9 cellular contexts compared by ENCODE assay signal in the genomic region with DNA sequence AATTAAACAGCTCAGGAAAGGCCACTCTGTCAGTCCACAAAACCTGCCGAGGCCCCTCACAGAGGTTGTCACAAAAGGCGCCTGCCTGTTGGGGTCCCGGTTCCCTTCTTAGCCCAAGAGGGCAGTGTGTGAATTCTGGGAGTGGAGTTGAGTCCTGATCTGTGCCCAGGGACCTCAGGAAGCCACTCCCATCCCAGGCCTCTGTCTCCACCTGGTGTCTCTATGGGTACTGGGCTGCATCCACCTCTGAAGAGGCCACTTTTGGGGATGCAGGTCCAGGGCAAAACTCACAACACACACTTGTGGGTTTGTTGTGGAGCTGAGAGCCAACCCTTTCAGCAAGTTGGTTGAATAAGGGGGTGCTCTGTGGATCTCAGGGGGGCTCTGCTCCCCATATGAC.
A peak's percentile ranks its signal among the peaks of the same experiment; 100 is the strongest.
DNase-seq lines count a peak whose midpoint lies in the region; ATAC-seq, FAIRE-seq and TF ChIP-seq lines count a peak whose summit lies in the region.
"Had no signal": no experiment of that assay in that cellular context is flagged by ENCODE, and none has a peak within 500 bp of the region (broad histone marks: within the 10 kb centered on the region; RNA-seq: fewer than 3 reads in every experiment).

No MANE protein-coding gene starts in this region.

- H3K4me3 ChIP-seq in H7 (ENCODE audit: insufficient read depth, low read depth, low read length) (no peak overlapping the region), GM12878 (no peak overlapping the region)

- H3K36me3 ChIP-seq in H7 (replicated peaks; ENCODE audit: control insufficient read depth, insufficient read depth, low read length) (no peaks in the 10 kb centered on the region; the same call in 1 of the 2 replicates), GM12878 (ENCODE audit: control insufficient read depth in 2 of 2, insufficient read depth in 2 of 2, low read length in 1 of 2) (no peaks in the 10 kb centered on the region)

- no peaks in the 10 kb centered on the region for H3K79me2 ChIP-seq in GM12878 (ENCODE audit: control insufficient read depth, insufficient read depth, low read length)

- intact Hi-C loops in GM12878 (cut with micrococcal nuclease; ENCODE audit: unreplicated experiment), result no loop called here
- intact Hi-C loops in left colon (cut with DNase I, micrococcal nuclease), result no loop called here

- no peak overlapping the region for H3K9ac ChIP-seq in GM12878 (ENCODE audit: control insufficient read depth, insufficient read depth, low read length)

- POLR2A ChIA-PET in GM12878 (lab: Charles Lee), result no interaction called here

- SMC1A ChIA-PET in GM12878 (lab: Charles Lee; ENCODE audit: uncharacterized antibody, unreplicated experiment), result interaction anchor here (1.7 kb wide), 1 partner anchor 12 kb away, joined by 4 read pairs; no protein-coding TSS in a partner anchor

- WGBS in GM12878 (ENCODE audit: insufficient coverage, insufficient replicate concordance, low lambda C conversion rate, missing lambda C conversion rate), result 2% methylated on average over 3 of the region's 3 CpGs

- no peaks in the 10 kb centered on the region for H3K9me3 ChIP-seq in GM12878 (replicated peaks; ENCODE audit: control insufficient read depth, insufficient read depth, low read length)

- RAD21 ChIA-PET in GM12878 (lab: Charles Lee; ENCODE audit: unreplicated experiment), result no interaction called here

- in situ Hi-C loops in GM12878 (cut with MboI), result no loop called here

- H3K27ac ChIP-seq in GM12878 (ENCODE audit: control insufficient read depth, insufficient read depth), result no peak overlapping the region

- DNase-seq in A172 (ENCODE audit: low spot score), result peak; percentile 36
- DNase-seq in H7, result peak; percentile 92
- no peak for DNase-seq in GM12878 (ENCODE audit: low read depth, low spot score)
- DNase-seq in left colon, result no peak
- DNase-seq in effector CD8-positive, alpha-beta T cell (lab: John Stamatoyannopoulos, UW), result no peak
- DNase-seq in NCI-H2196 treated with DMSO at 0.1 percent for 48 hours (lab: John Stamatoyannopoulos, UW; ENCODE audit: unreplicated experiment), result no peak
- DNase-seq: activated CD4-positive, alpha-beta T cell treated with anti-CD3 and anti-CD28 coated beads for 48 hours had no signal

- FAIRE-seq in GM12878 (lab: Jason Lieb, UNC), result no peak

- H2AFZ ChIP-seq in GM12878 (ENCODE audit: control insufficient read depth, low read depth, low read length), result no peak overlapping the region

- H3K27me3 ChIP-seq in H7 (ENCODE audit: control insufficient read depth, insufficient read depth, low read length) (no peaks in the 10 kb centered on the region), GM12878 (replicated peaks in 1 of 2; ENCODE audit: control insufficient read depth in 2 of 2, insufficient read depth in 2 of 2, low read length in 1 of 2) (no peaks in the 10 kb centered on the region)

- H3K4me2 ChIP-seq in GM12878 (ENCODE audit: control insufficient read depth, insufficient read depth), result no peak overlapping the region

- ATAC-seq in GM12878, result peak; percentile 66
- peak; percentile 56 for ATAC-seq in left colon
- ATAC-seq in HG02642 (IDR thresholded peaks at IDR 0.05; ENCODE audit: poor library complexity, unreplicated experiment), result no peak
- ATAC-seq in GM18498 (IDR thresholded peaks at IDR 0.05; ENCODE audit: unreplicated experiment), result no peak

- BruUV-seq in GM12878 (replicated peaks; lab: Mats Ljungman, UMichigan), result no TSS peak

- CTCF ChIA-PET in GM12878 (lab: Yijun Ruan, JAX), result interaction anchor here (1.0 to 2.4 kb wide), 7 partner anchors 9 to 47 kb away, joined by 4 to 7 read pairs (median 5); no protein-coding TSS in a partner anchor

- no peak for TF ChIP-seq EP300 in GM12878 (IDR thresholded peaks at IDR 0.05; ENCODE audit: borderline replicate concordance in 1 of 2, control insufficient read depth in 1 of 2, low read depth in 2 of 2, low read length in 2 of 2)

- no peak for TF ChIP-seq POLR2A in GM12878 (IDR thresholded peaks at IDR 0.05; ENCODE audit: low read depth, low read length)

- peak; percentile 44; the same call in 1 of the 2 replicates for TF ChIP-seq RAD21 in GM12878 (IDR thresholded peaks at IDR 0.05; ENCODE audit: insufficient read depth, low read depth, low read length)

- peak; percentile 19 to 46 (median 46); a peak in 3 of 6 replicates for TF ChIP-seq CTCF in GM12878 (IDR thresholded peaks at IDR 0.05 in 2 of 3, conservative IDR thresholded peaks at IDR 0.05 in 1 of 3; ENCODE audit: control insufficient read depth in 2 of 3, extremely low read depth in 1 of 3, insufficient read depth in 1 of 3, low read depth in 3 of 3, low read length in 3 of 3)

- no peaks in the 10 kb centered on the region for H4K20me1 ChIP-seq in GM12878 (ENCODE audit: control insufficient read depth, insufficient read depth)

- no peaks in the 10 kb centered on the region for H3K4me1 ChIP-seq in GM12878 (ENCODE audit: control insufficient read depth, insufficient read depth, low read length)

TF ChIP-seq in GM12878, 131 proteins besides CTCF, POLR2A, EP300 and RAD21:
- TF ChIP-seq ZNF274 (IDR thresholded peaks at IDR 0.05; ENCODE audit: insufficient read depth, insufficient read length) (no peak), SMC3 (IDR thresholded peaks at IDR 0.05; ENCODE audit: borderline replicate concordance, low read length) (peak; percentile 29; the same call in 1 of the 2 replicates)
TF ChIP-seq in GM12878: peak in this region for 1.

Comparison
In these comparisons a context has a peak if more than half of its experiments do, and no peak if none do; other contexts are left out.
1. DNase-seq: peak in A172 (single experiment) and H7 (single experiment); none in GM12878 (single experiment), left colon (0 of 2), effector CD8-positive, alpha-beta T cell (single experiment) and NCI-H2196 treated with DMSO at 0.1 percent for 48 hours (single experiment).
2. ATAC-seq: peak in GM12878 (single experiment) and left colon (single experiment); none in HG02642 (single experiment) and GM18498 (single experiment).